Comparison of ENCODE assay signal across 6 cellular contexts in genomic region chr20:42364446-42364845, GRCh38.
"Had no signal": no experiment of that assay in that cellular context is flagged by ENCODE, and none has a peak within 500 bp of the region (broad histone marks: within the 10 kb centered on the region; RNA-seq: fewer than 3 reads in every experiment).

No MANE protein-coding gene starts in this region.

- H3K27me3 Mint-ChIP-seq: IgD-negative memory B cell had no signal

- DNase-seq: IMR-90, KBM-7, KG1 had no signal

- H3K36me3 Mint-ChIP-seq: IgD-negative memory B cell had no signal

- ATAC-seq: HepG2, K562 had no signal

- H3K4me3 Mint-ChIP-seq: IgD-negative memory B cell had no signal

- H3K27ac Mint-ChIP-seq: IgD-negative memory B cell had no signal

- H3K4me1 Mint-ChIP-seq: IgD-negative memory B cell had no signal
